Comparison of ENCODE assay signal across 15 cellular contexts in the genomic region with DNA sequence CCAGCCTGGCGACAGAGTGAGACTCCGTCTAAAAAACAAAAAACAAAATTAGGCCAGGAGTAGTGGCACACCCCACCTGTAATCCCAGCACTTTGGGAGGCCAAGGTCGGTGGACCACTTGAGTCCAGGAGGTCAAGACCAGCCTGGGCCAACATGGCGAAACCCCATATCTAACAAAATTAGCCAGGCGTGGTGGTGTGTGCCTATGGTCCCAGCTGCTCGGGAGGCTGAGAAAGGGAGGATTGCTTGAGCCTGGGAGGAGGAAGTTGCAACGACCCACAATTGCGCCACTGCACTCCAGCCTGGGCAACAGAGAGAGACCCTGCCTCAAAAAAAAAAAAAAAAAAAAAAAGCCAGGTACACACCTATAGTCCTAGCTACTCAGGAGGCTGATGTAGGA. TPM values are rescaled to one million over a fixed set of nuclear protein-coding genes. Genes with fewer than 3 reads are reported as not detected.
A peak's percentile ranks its signal among the peaks of the same experiment; 100 is the strongest.
DNase-seq lines count a peak whose midpoint lies in the region; ATAC-seq and TF ChIP-seq lines count a peak whose summit lies in the region.
"Had no signal": no experiment of that assay in that cellular context is flagged by ENCODE, and none has a peak within 500 bp of the region (broad histone marks: within the 10 kb centered on the region; RNA-seq: fewer than 3 reads in every experiment).

No MANE protein-coding gene starts in this region.

- H3K9me3 Mint-ChIP-seq in stimulated activated memory B cell treated with anti-CD40 and anti-IgM and Interleukin-4, amounts not matched to agents 10 μg/mL and 1 μg/mL and 100 μg/mL, for 72 hours = no peaks in the 10 kb centered on the region
- H3K9me3 Mint-ChIP-seq: CD4-positive, alpha-beta T cell; H9 had no signal

- H3K4me3 ChIP-seq in heart right ventricle (no peak overlapping the region), HL-60 (replicated peaks; ENCODE audit: insufficient read depth, low read length) (no peak overlapping the region), transverse colon (no peak overlapping the region)

- 93 to 95% methylated on average over 8 of the region's 8 CpGs for WGBS in heart right ventricle, 2 donors
- 85 to 93% methylated on average over 2 to 7 of the region's 8 CpGs for WGBS in transverse colon (ENCODE audit: low coverage in 1 of 2), 2 donors

- no peak for ATAC-seq in Right ventricle myocardium superior (ENCODE audit: poor library complexity)
- ATAC-seq in heart right ventricle = no peak
- ATAC-seq in stimulated activated memory B cell treated with anti-CD40 and anti-IgM and Interleukin-4, amounts not matched to agents 10 μg/mL and 1 μg/mL and 100 μg/mL, for 72 hours = no peak

- H3K4me3 Mint-ChIP-seq in stimulated activated memory B cell treated with anti-CD40 and anti-IgM and Interleukin-4, amounts not matched to agents 10 μg/mL and 1 μg/mL and 100 μg/mL, for 72 hours = no peak overlapping the region
- H3K4me3 Mint-ChIP-seq: CD4-positive, alpha-beta T cell; H9 had no signal

- peaks cover 21% of the 10 kb centered on the region for H3K4me1 Mint-ChIP-seq in stimulated activated memory B cell treated with anti-CD40 and anti-IgM and Interleukin-4, amounts not matched to agents 10 μg/mL and 1 μg/mL and 100 μg/mL, for 72 hours

- peak; percentile 59 for DNase-seq in Right ventricle myocardium superior
- no peak for DNase-seq in heart right ventricle
- peak; percentile 72 to 76 for DNase-seq in HL-60 (ENCODE audit: low read depth in 1 of 2, low spot score in 1 of 2)
- DNase-seq in MV-4-11 (lab: John Stamatoyannopoulos, UW) = peak; percentile 13
- peak; percentile 55 for DNase-seq in islet precursor cell
- DNase-seq in COR-L47 (lab: John Stamatoyannopoulos, UW) = no peak
- no peak for DNase-seq in transverse colon
- DNase-seq: ACHN; BE2C; C1 segment of cervical spinal cord; CD4-positive, alpha-beta T cell; DMS79 treated with DMSO at 0.1 percent for 48 hours; GF-D8; H9 had no signal

- in situ Hi-C loops in transverse colon (cut with MboI; ENCODE audit: low pct_ligation_motif_present in 1 of 4, low pct_unique_long_range_greater_than_20kb in 1 of 4, low sequenced_read_pairs in 3 of 4) = no loop called here

- H3K27me3 Mint-ChIP-seq in stimulated activated memory B cell treated with anti-CD40 and anti-IgM and Interleukin-4, amounts not matched to agents 10 μg/mL and 1 μg/mL and 100 μg/mL, for 72 hours = no peaks in the 10 kb centered on the region
- H3K27me3 Mint-ChIP-seq: CD4-positive, alpha-beta T cell had no signal

- TF ChIP-seq CTCF in heart right ventricle (IDR thresholded peaks at IDR 0.05) = no peak
- TF ChIP-seq CTCF in HL-60 (IDR thresholded peaks at IDR 0.05; ENCODE audit: insufficient read depth, low read length) = no peak
- no peak for TF ChIP-seq CTCF in transverse colon (IDR thresholded peaks at IDR 0.05)

- H3K36me3 ChIP-seq in heart right ventricle (peaks cover 0 to 37% (median 7%) of the 10 kb centered on the region in 9 donors), transverse colon (no peaks in the 10 kb centered on the region)

- H3K36me3 Mint-ChIP-seq in stimulated activated memory B cell treated with anti-CD40 and anti-IgM and Interleukin-4, amounts not matched to agents 10 μg/mL and 1 μg/mL and 100 μg/mL, for 72 hours = peaks cover 11% of the 10 kb centered on the region

- H3K27ac Mint-ChIP-seq in stimulated activated memory B cell treated with anti-CD40 and anti-IgM and Interleukin-4, amounts not matched to agents 10 μg/mL and 1 μg/mL and 100 μg/mL, for 72 hours = no peak overlapping the region
- H3K27ac Mint-ChIP-seq: CD4-positive, alpha-beta T cell; H9 had no signal

- no peaks in the 10 kb centered on the region for H3K9me3 ChIP-seq in heart right ventricle
- H3K9me3 ChIP-seq in transverse colon = no peaks in the 10 kb centered on the region
- H3K9me3 ChIP-seq: BE2C had no signal

- no peaks in the 10 kb centered on the region for H3K27me3 ChIP-seq in heart right ventricle
- H3K27me3 ChIP-seq in HL-60 (ENCODE audit: insufficient read depth, poor library complexity, severe bottlenecking) = no peaks in the 10 kb centered on the region
- no peaks in the 10 kb centered on the region for H3K27me3 ChIP-seq in transverse colon
- H3K27me3 ChIP-seq: BE2C had no signal

- no peak for TF ChIP-seq EP300 in transverse colon (IDR thresholded peaks at IDR 0.05; ENCODE audit: low read depth)

- TF ChIP-seq POLR2A in transverse colon (IDR thresholded peaks at IDR 0.05) = no peak

- intact Hi-C loops in Right ventricle myocardium superior (cut with DNase I) (no loop called here), heart right ventricle (cut with DNase I) (loop anchor here in 1 of 10 donors (5.0 kb wide), 1 partner anchor 36 kb away; no protein-coding TSS in a partner anchor), transverse colon (cut with DNase I; ENCODE audit: low total_unique reads) (no loop called here)

- H3K4me1 ChIP-seq in heart right ventricle (peaks cover 0 to 15% (median 2%) of the 10 kb centered on the region in 9 donors), transverse colon (peaks cover 0 to 2% (median under 1%) of the 10 kb centered on the region in 4 donors)
- H3K4me1 ChIP-seq: BE2C had no signal

- H3K27ac ChIP-seq in heart right ventricle (no peak overlapping the region), HL-60 (replicated peaks) (peak overlapping the region; percentile 41), transverse colon (no peak overlapping the region)

RNA-seq across cellular contexts. Expression of a gene that starts 37.0 kb away (rescaled TPM):
- total RNA-seq in Right ventricle myocardium superior (10.3 TPM), heart right ventricle (10 to 100 TPM in 9 of 10 donors, 1 to 10 TPM in 1; 10.0 to 18.4 (median 14.6) TPM), transverse colon (10 to 100 TPM in 3 of 4 donors, 1 to 10 TPM in 1; 7.2 to 39.3 (median 15.2) TPM)
- polyA plus RNA-seq in heart right ventricle = 1 to 10 TPM; 4.8 to 9.7 TPM

Comparison
In these comparisons a context has a peak if more than half of its experiments do, and no peak if none do; other contexts are left out.
1. DNase-seq: peak in Right ventricle myocardium superior (single experiment), HL-60 (2 of 2), MV-4-11 (single experiment) and islet precursor cell (single experiment); none in heart right ventricle (0 of 2), COR-L47 (single experiment) and transverse colon (single experiment).